Comparison of ENCODE assay signal across 18 cellular contexts in genomic region chr2:75563591-75563990, GRCh38. TPM values are rescaled to one million over a fixed set of nuclear protein-coding genes. Genes with fewer than 3 reads are reported as not detected.
DNase-seq lines count a peak whose midpoint lies in the region; ATAC-seq and TF ChIP-seq lines count a peak whose summit lies in the region.
"Had no signal": no experiment of that assay in that cellular context is flagged by ENCODE, and none has a peak within 500 bp of the region (broad histone marks: within the 10 kb centered on the region; RNA-seq: fewer than 3 reads in every experiment).

No MANE protein-coding gene starts in this region.

- H3K9me2 ChIP-seq in Loucy (replicated peaks; ENCODE audit: low read depth, low read length): no peaks in the 10 kb centered on the region

- no peaks in the 10 kb centered on the region for H4K20me1 ChIP-seq in Loucy (ENCODE audit: insufficient read depth, low read length, poor library complexity, severe bottlenecking)
- H4K20me1 ChIP-seq: BLaER1 had no signal

- H3K9me3 Mint-ChIP-seq in activated CD8-positive, alpha-beta T cell treated with anti-CD3 and anti-CD28 coated beads, Interleukin-2, amount 10 ng/mL, durations not matched to agents 7 days and 5 days (ENCODE audit: insufficient read depth): no peaks in the 10 kb centered on the region
- no peaks in the 10 kb centered on the region for H3K9me3 Mint-ChIP-seq in activated CD8-positive, alpha-beta T cell treated with anti-CD3 and anti-CD28 coated beads for 36 hours
- no peaks in the 10 kb centered on the region for H3K9me3 Mint-ChIP-seq in CD4-positive, alpha-beta T cell
- H3K9me3 Mint-ChIP-seq in naive thymus-derived CD8-positive, alpha-beta T cell: no peaks in the 10 kb centered on the region
- H3K9me3 Mint-ChIP-seq: CD8-positive, alpha-beta T cell had no signal

- no peaks in the 10 kb centered on the region for H3K9me3 ChIP-seq in CD4-positive, alpha-beta T cell (ENCODE audit: control insufficient read depth, low read length)
- H3K9me3 ChIP-seq in Loucy (ENCODE audit: insufficient read depth, low read depth, low read length) (no peaks in the 10 kb centered on the region), SJCRH30 (replicated peaks) (no peaks in the 10 kb centered on the region), adrenal gland (replicated peaks in 1 of 3) (no peaks in the 10 kb centered on the region)
- H3K9me3 ChIP-seq: BLaER1, HAP-1 had no signal

- no peak overlapping the region for H3K4me3 Mint-ChIP-seq in activated CD8-positive, alpha-beta T cell treated with anti-CD3 and anti-CD28 coated beads, Interleukin-2, amount 10 ng/mL, durations not matched to agents 7 days and 5 days
- H3K4me3 Mint-ChIP-seq in activated CD8-positive, alpha-beta T cell treated with anti-CD3 and anti-CD28 coated beads for 36 hours: no peak overlapping the region
- H3K4me3 Mint-ChIP-seq in CD4-positive, alpha-beta T cell: no peak overlapping the region
- H3K4me3 Mint-ChIP-seq in naive thymus-derived CD8-positive, alpha-beta T cell: peak overlapping the region in 1 of 10 donors; percentile 0
- H3K4me3 Mint-ChIP-seq: CD14-positive monocyte; CD8-positive, alpha-beta T cell had no signal

- no peak overlapping the region for H2AFZ ChIP-seq in Loucy (ENCODE audit: low read length)
- H2AFZ ChIP-seq: GM23248 had no signal

- peaks cover 25% of the 10 kb centered on the region for H3K4me1 Mint-ChIP-seq in activated CD8-positive, alpha-beta T cell treated with anti-CD3 and anti-CD28 coated beads, Interleukin-2, amount 10 ng/mL, durations not matched to agents 7 days and 5 days (ENCODE audit: low read depth)
- H3K4me1 Mint-ChIP-seq in activated CD8-positive, alpha-beta T cell treated with anti-CD3 and anti-CD28 coated beads for 36 hours (ENCODE audit: low read depth): peaks cover 16% of the 10 kb centered on the region
- peaks cover 19% of the 10 kb centered on the region for H3K4me1 Mint-ChIP-seq in CD4-positive, alpha-beta T cell (ENCODE audit: low read depth)
- H3K4me1 Mint-ChIP-seq in naive thymus-derived CD8-positive, alpha-beta T cell: peaks cover 8 to 40% (median 24%) of the 10 kb centered on the region in 4 donors
- H3K4me1 Mint-ChIP-seq: CD14-positive monocyte had no signal

- H3K27me3 ChIP-seq in CD4-positive, alpha-beta T cell (ENCODE audit: control insufficient read depth, insufficient read depth, low read length): peaks cover 40% of the 10 kb centered on the region
- peaks cover 28% of the 10 kb centered on the region for H3K27me3 ChIP-seq in Loucy (ENCODE audit: insufficient read depth, low read length, poor library complexity, severe bottlenecking)
- H3K27me3 ChIP-seq in SJCRH30: peaks cover 32% of the 10 kb centered on the region
- peaks cover 5% of the 10 kb centered on the region for H3K27me3 ChIP-seq in adrenal gland

- POLR2A ChIA-PET in activated CD8-positive, alpha-beta T cell treated with anti-CD3 and anti-CD28 coated beads, Interleukin-2, amount 10 ng/mL, durations not matched to agents 7 days and 5 days (lab: Charles Lee): no interaction called here
- POLR2A ChIA-PET in activated CD8-positive, alpha-beta T cell treated with anti-CD3 and anti-CD28 coated beads for 36 hours (lab: Charles Lee): no interaction called here
- POLR2A ChIA-PET in CD4-positive, alpha-beta T cell (lab: Charles Lee): no interaction called here
- POLR2A ChIA-PET in naive thymus-derived CD8-positive, alpha-beta T cell (lab: Charles Lee): no interaction called here

- H3F3A ChIP-seq in Loucy (ENCODE audit: low read depth): no peaks in the 10 kb centered on the region

- H3K27me3 Mint-ChIP-seq in activated CD8-positive, alpha-beta T cell treated with anti-CD3 and anti-CD28 coated beads, Interleukin-2, amount 10 ng/mL, durations not matched to agents 7 days and 5 days (ENCODE audit: low read depth): peaks cover 60% of the 10 kb centered on the region
- H3K27me3 Mint-ChIP-seq in activated CD8-positive, alpha-beta T cell treated with anti-CD3 and anti-CD28 coated beads for 36 hours: peaks cover 43% of the 10 kb centered on the region
- H3K27me3 Mint-ChIP-seq in CD4-positive, alpha-beta T cell: peaks cover 46% of the 10 kb centered on the region
- peaks cover 14 to 45% (median 34%) of the 10 kb centered on the region in 5 donors for H3K27me3 Mint-ChIP-seq in naive thymus-derived CD8-positive, alpha-beta T cell

- no peak overlapping the region for H3K4me3 ChIP-seq in Loucy (ENCODE audit: low read length, poor library complexity, severe bottlenecking)
- H3K4me3 ChIP-seq in SJCRH30: no peak overlapping the region
- no peak overlapping the region for H3K4me3 ChIP-seq in adrenal gland
- H3K4me3 ChIP-seq: BLaER1, GM12878, GM23248, HAP-1 had no signal

- peak; percentile 29 for ATAC-seq in activated CD8-positive, alpha-beta T cell treated with anti-CD3 and anti-CD28 coated beads, Interleukin-2, amount 10 ng/mL, durations not matched to agents 7 days and 5 days
- no peak for ATAC-seq in activated CD8-positive, alpha-beta T cell treated with anti-CD3 and anti-CD28 coated beads for 36 hours
- peak; percentile 29 for ATAC-seq in CD4-positive, alpha-beta T cell (ENCODE audit: poor library complexity)
- peak; percentile 56 to 58 for ATAC-seq in naive thymus-derived CD8-positive, alpha-beta T cell
- ATAC-seq: CD8-positive, alpha-beta T cell; GM12878 had no signal

- no peak overlapping the region for H3K9ac ChIP-seq in Loucy (ENCODE audit: low read depth, low read length, poor library complexity, severe bottlenecking)
- H3K9ac ChIP-seq: BLaER1, GM23248 had no signal

- CTCF ChIA-PET in activated CD8-positive, alpha-beta T cell treated with anti-CD3 and anti-CD28 coated beads, Interleukin-2, amount 10 ng/mL, durations not matched to agents 7 days and 5 days (lab: Charles Lee): no interaction called here
- CTCF ChIA-PET in activated CD8-positive, alpha-beta T cell treated with anti-CD3 and anti-CD28 coated beads for 36 hours (lab: Charles Lee): interaction anchor here (1.0 kb wide), 1 partner anchor 8 kb away, joined by 3 read pairs; no protein-coding TSS in a partner anchor
- CTCF ChIA-PET in CD4-positive, alpha-beta T cell (lab: Charles Lee): no interaction called here

- H3K27ac ChIP-seq in CD4-positive, alpha-beta T cell (ENCODE audit: low read depth, low read length): no peak overlapping the region
- H3K27ac ChIP-seq in SJCRH30 (no peak overlapping the region), adrenal gland (no peak overlapping the region)
- H3K27ac ChIP-seq: BLaER1, GM23248, HL-60 had no signal

- 80 to 84% (median 83%) methylated on average over 3 of the region's 3 CpGs for WGBS in adrenal gland, 4 donors

- no peak for TF ChIP-seq POLR2A in adrenal gland (IDR thresholded peaks at IDR 0.05)

- H3K36me3 Mint-ChIP-seq in activated CD8-positive, alpha-beta T cell treated with anti-CD3 and anti-CD28 coated beads, Interleukin-2, amount 10 ng/mL, durations not matched to agents 7 days and 5 days (ENCODE audit: low read depth): no peaks in the 10 kb centered on the region
- no peaks in the 10 kb centered on the region for H3K36me3 Mint-ChIP-seq in activated CD8-positive, alpha-beta T cell treated with anti-CD3 and anti-CD28 coated beads for 36 hours (ENCODE audit: low read depth)
- H3K36me3 Mint-ChIP-seq in CD4-positive, alpha-beta T cell (ENCODE audit: low read depth): no peaks in the 10 kb centered on the region
- no peaks in the 10 kb centered on the region for H3K36me3 Mint-ChIP-seq in naive thymus-derived CD8-positive, alpha-beta T cell
- H3K36me3 Mint-ChIP-seq: CD14-positive monocyte; CD8-positive, alpha-beta T cell had no signal

- intact Hi-C loops in activated CD8-positive, alpha-beta T cell treated with anti-CD3 and anti-CD28 coated beads for 36 hours (cut with micrococcal nuclease): no loop called here
- intact Hi-C loops in CD4-positive, alpha-beta T cell (cut with DNase I, micrococcal nuclease): no loop called here
- intact Hi-C loops in adrenal gland (cut with DNase I): no loop called here

- no peaks in the 10 kb centered on the region for H3K79me2 ChIP-seq in Loucy (ENCODE audit: insufficient read depth, low read length)

- H3K4me1 ChIP-seq in Loucy (ENCODE audit: insufficient read depth, low read length, poor library complexity, severe bottlenecking) (peaks cover 56% of the 10 kb centered on the region), SJCRH30 (no peaks in the 10 kb centered on the region), adrenal gland (replicated peaks in 1 of 2) (no peaks in the 10 kb centered on the region)
- H3K4me1 ChIP-seq: BLaER1 had no signal

- no peak for TF ChIP-seq CTCF in activated CD8-positive, alpha-beta T cell treated with anti-CD3 and anti-CD28 coated beads for 36 hours (IDR thresholded peaks at IDR 0.05)
- TF ChIP-seq CTCF in CD4-positive, alpha-beta T cell (IDR thresholded peaks at IDR 0.05): no peak
- TF ChIP-seq CTCF in Loucy (conservative IDR thresholded peaks at IDR 0.05; ENCODE audit: low read length) (no peak), adrenal gland (IDR thresholded peaks at IDR 0.05) (no peak)

- DNase-seq in activated CD8-positive, alpha-beta T cell treated with anti-CD3 and anti-CD28 coated beads, Interleukin-2, amount 10 ng/mL, durations not matched to agents 7 days and 5 days: no peak
- no peak for DNase-seq in activated CD8-positive, alpha-beta T cell treated with anti-CD3 and anti-CD28 coated beads for 36 hours
- DNase-seq in CD4-positive, alpha-beta T cell: no peak
- peak in 2 of 10 donors; percentile 34 to 53 for DNase-seq in naive thymus-derived CD8-positive, alpha-beta T cell
- DNase-seq in SJCRH30 (no peak), adrenal gland (no peak)
- DNase-seq: 8988T; Calu3; CD8-positive, alpha-beta T cell; DMS79 treated with DMSO at 0.1 percent for 48 hours; EL; GM23248 had no signal

- peak overlapping the region; percentile 22 for H3K4me2 ChIP-seq in Loucy (ENCODE audit: low read depth, low read length, poor library complexity, severe bottlenecking)
- H3K4me2 ChIP-seq: BLaER1 had no signal

- no peaks in the 10 kb centered on the region for H3K36me3 ChIP-seq in Loucy (ENCODE audit: insufficient read depth, low read length)
- H3K36me3 ChIP-seq in SJCRH30: no peaks in the 10 kb centered on the region
- H3K36me3 ChIP-seq in adrenal gland (replicated peaks in 1 of 2): no peaks in the 10 kb centered on the region
- H3K36me3 ChIP-seq: BLaER1, HAP-1 had no signal

- no peak overlapping the region for H3K27ac Mint-ChIP-seq in activated CD8-positive, alpha-beta T cell treated with anti-CD3 and anti-CD28 coated beads, Interleukin-2, amount 10 ng/mL, durations not matched to agents 7 days and 5 days
- no peak overlapping the region for H3K27ac Mint-ChIP-seq in activated CD8-positive, alpha-beta T cell treated with anti-CD3 and anti-CD28 coated beads for 36 hours
- H3K27ac Mint-ChIP-seq in CD4-positive, alpha-beta T cell: no peak overlapping the region
- H3K27ac Mint-ChIP-seq in naive thymus-derived CD8-positive, alpha-beta T cell: no peak overlapping the region
- H3K27ac Mint-ChIP-seq: CD14-positive monocyte; CD8-positive, alpha-beta T cell had no signal

RNA-seq across cellular contexts. Expression of gene EVA1A, which starts 2.9 kb away (rescaled TPM):
- total RNA-seq in activated CD8-positive, alpha-beta T cell treated with anti-CD3 and anti-CD28 coated beads, Interleukin-2, amount 10 ng/mL, durations not matched to agents 7 days and 5 days: not detected
- under 1 TPM in 1 of 2 experiments, not detected in 1; 0.43 TPM for total RNA-seq in activated CD8-positive, alpha-beta T cell treated with anti-CD3 and anti-CD28 coated beads for 36 hours
- not detected for total RNA-seq in CD4-positive, alpha-beta T cell
- total RNA-seq in naive thymus-derived CD8-positive, alpha-beta T cell: not detected
- polyA plus RNA-seq in naive thymus-derived CD8-positive, alpha-beta T cell: 1 to 10 TPM in 1 of 3 donors, under 1 TPM in 2; 0.20 to 1.1 (median 0.68) TPM
- not detected in 2 replicates for total RNA-seq in SJCRH30 (2014; rRNA removed; shearing (Covaris generic))
- total RNA-seq in adrenal gland: 1 to 10 TPM in 3 of 8 donors, under 1 TPM in 2, not detected in 3; 0.53 to 2.0 (median 1.0) TPM
- polyA plus RNA-seq in adrenal gland: 1 to 10 TPM in 2 of 3 donors, under 1 TPM in 1; 0.81 to 4.3 (median 2.1) TPM
- total RNA-seq: Calu3; CD8-positive, alpha-beta T cell had no signal
- polyA plus RNA-seq: CD14-positive monocyte had no signal
